ENCODE assay signal across 8 cellular contexts in genomic region chr17:45584092-45585036, GRCh38.
DNase-seq lines count a peak whose midpoint lies in the region; ATAC-seq and TF ChIP-seq lines count a peak whose summit lies in the region.

No MANE protein-coding gene starts in this region.

- peak overlapping the region; percentile 93 for H3K4me3 ChIP-seq in Caco-2 (ENCODE audit: low read depth, low read length)
- H3K4me3 ChIP-seq in fibroblast of the aortic adventitia (ENCODE audit: low read depth, low read length): peak overlapping the region; percentile 96
- peak overlapping the region; percentile 62 for H3K4me3 ChIP-seq in neuron (ENCODE audit: low read length)
- H3K4me3 ChIP-seq in testis: peak overlapping the region; percentile 63 to 80

- H3K4me1 Mint-ChIP-seq in Caco-2 (ENCODE audit: low read depth, unreplicated experiment): no peaks in the 10 kb centered on the region
- peaks cover 44% of the 10 kb centered on the region for H3K4me1 Mint-ChIP-seq in activated T-cell treated with anti-CD3 and anti-CD28 coated beads, Interleukin-2, amount 50 U/mL, for 24 hours (ENCODE audit: low read depth)

- POLR2A ChIA-PET in Caco-2 (lab: Charles Lee): interaction anchor here (0.6 kb wide), 1 partner anchor 680 kb away, joined by 6 read pairs; no protein-coding TSS in a partner anchor

- H3K9me3 ChIP-seq in Caco-2 (no peaks in the 10 kb centered on the region), neuron (ENCODE audit: low read length) (no peaks in the 10 kb centered on the region), testis (no peaks in the 10 kb centered on the region)

- H3K27ac Mint-ChIP-seq in Caco-2 (ENCODE audit: unreplicated experiment): peak overlapping the region; percentile 79
- peak overlapping the region; percentile 97 for H3K27ac Mint-ChIP-seq in activated T-cell treated with anti-CD3 and anti-CD28 coated beads, Interleukin-2, amount 50 U/mL, for 24 hours

- no peaks in the 10 kb centered on the region for H3K9me3 Mint-ChIP-seq in Caco-2 (ENCODE audit: unreplicated experiment)
- no peaks in the 10 kb centered on the region for H3K9me3 Mint-ChIP-seq in activated T-cell treated with anti-CD3 and anti-CD28 coated beads, Interleukin-2, amount 50 U/mL, for 24 hours

- TF ChIP-seq CTCF in Caco-2 (IDR thresholded peaks at IDR 0.05; ENCODE audit: insufficient read depth in 1 of 2, low read depth in 1 of 2, low read length in 1 of 2, severe bottlenecking in 1 of 2, unreplicated experiment in 1 of 2) (no peak), fibroblast of the aortic adventitia (IDR thresholded peaks at IDR 0.05; ENCODE audit: insufficient read depth, low read length) (no peak), testis (IDR thresholded peaks at IDR 0.05) (no peak)

- H3K27me3 Mint-ChIP-seq in Caco-2 (ENCODE audit: insufficient read depth, unreplicated experiment): no peaks in the 10 kb centered on the region
- no peaks in the 10 kb centered on the region for H3K27me3 Mint-ChIP-seq in activated T-cell treated with anti-CD3 and anti-CD28 coated beads, Interleukin-2, amount 50 U/mL, for 24 hours

- peak overlapping the region; percentile 85 for H3K4me3 Mint-ChIP-seq in Caco-2 (ENCODE audit: unreplicated experiment)
- peak overlapping the region; percentile 97 for H3K4me3 Mint-ChIP-seq in activated T-cell treated with anti-CD3 and anti-CD28 coated beads, Interleukin-2, amount 50 U/mL, for 24 hours

- peak; percentile 61 to 72 for DNase-seq in Caco-2
- DNase-seq in KBM-7: peak; percentile 89
- peak; percentile 85 for DNase-seq in activated T-cell treated with anti-CD3 and anti-CD28 coated beads, Interleukin-2, amount 50 U/mL, for 24 hours
- peak; percentile 37 for DNase-seq in fibroblast of the aortic adventitia (ENCODE audit: low read depth)
- peak; percentile 52 for DNase-seq in testis
- no peak for DNase-seq in NCI-H1436 treated with DMSO at 0.1 percent for 48 hours (lab: John Stamatoyannopoulos, UW)

- ATAC-seq in GM21723 (IDR thresholded peaks at IDR 0.05; ENCODE audit: unreplicated experiment): peak; percentile 59

- CTCF ChIA-PET in Caco-2 (lab: Charles Lee): interaction anchor here (0.7 to 0.8 kb wide), 2 partner anchors 159 to 609 kb away, joined by 3 to 5 read pairs; partner anchors contain the start of gene KANSL1

- in situ Hi-C loops in KBM-7 (cut with MboI; ENCODE audit: low pct_unique_long_range_greater_than_20kb, low sequenced_read_pairs): loop anchor here (25.0 kb wide), 1 partner anchor 678 kb away; no protein-coding TSS in a partner anchor

- no peaks in the 10 kb centered on the region for H3K36me3 ChIP-seq in Caco-2 (ENCODE audit: control insufficient read depth, insufficient read depth, low read length)
- peaks cover 19% of the 10 kb centered on the region for H3K36me3 ChIP-seq in neuron (ENCODE audit: insufficient read depth, low read length)
- no peaks in the 10 kb centered on the region for H3K36me3 ChIP-seq in testis (ENCODE audit: low read depth, missing control alignments)

- H3K4me1 ChIP-seq in Caco-2 (no peaks in the 10 kb centered on the region), neuron (ENCODE audit: insufficient read depth, low read length) (peaks cover 10% of the 10 kb centered on the region), testis (no peaks in the 10 kb centered on the region)

- no peak for TF ChIP-seq POLR2A in testis (IDR thresholded peaks at IDR 0.05)

- peak overlapping the region; percentile 47 to 74 for H3K27ac ChIP-seq in testis

- peak overlapping the region; percentile 47 for H2AFZ ChIP-seq in neuron (ENCODE audit: low read depth, low read length)

- H3K27me3 ChIP-seq in Caco-2 (replicated peaks; ENCODE audit: control insufficient read depth, insufficient read depth, low read length) (no peaks in the 10 kb centered on the region), neuron (ENCODE audit: insufficient read depth, low read length) (no peaks in the 10 kb centered on the region), testis (no peaks in the 10 kb centered on the region)

- no peaks in the 10 kb centered on the region for H3K36me3 Mint-ChIP-seq in Caco-2 (ENCODE audit: insufficient read depth, unreplicated experiment)
- peaks cover 33% of the 10 kb centered on the region for H3K36me3 Mint-ChIP-seq in activated T-cell treated with anti-CD3 and anti-CD28 coated beads, Interleukin-2, amount 50 U/mL, for 24 hours (ENCODE audit: low read depth)

- WGBS in testis, 2 donors: 1% methylated on average over 36 to 55 of the region's 62 CpGs

- intact Hi-C loops in Caco-2 (cut with micrococcal nuclease; ENCODE audit: unreplicated experiment): loop anchor here (5.0 kb wide), 1 partner anchor 678 kb away; no protein-coding TSS in a partner anchor
- intact Hi-C loops in testis (cut with DNase I; ENCODE audit: low total_unique reads): no loop called here

- no TSS peak for BruUV-seq in Caco-2 (replicated peaks; lab: Mats Ljungman, UMichigan)
